16 cellular contexts compared by ENCODE assay signal in genomic region chrX:12794654-12795053, GRCh38. TPM values are rescaled to one million over a fixed set of nuclear protein-coding genes. Genes with fewer than 3 reads are reported as not detected.
DNase-seq lines count a peak whose midpoint lies in the region; TF ChIP-seq lines count a peak whose summit lies in the region.
"Had no signal": no experiment of that assay in that cellular context is flagged by ENCODE, and none has a peak within 500 bp of the region (broad histone marks: within the 10 kb centered on the region; RNA-seq: fewer than 3 reads in every experiment).

No MANE protein-coding gene starts in this region.

- H3K27ac ChIP-seq in transverse colon = peak overlapping the region in 2 of 4 donors; percentile 49 to 81
- no peak overlapping the region for H3K27ac ChIP-seq in endodermal cell (ENCODE audit: low read depth, low read length)
- H3K27ac ChIP-seq: A549 had no signal

- H3K9ac ChIP-seq in Loucy (ENCODE audit: low read depth, low read length, poor library complexity, severe bottlenecking) (no peak overlapping the region), endodermal cell (ENCODE audit: extremely low read depth, low read length, poor library complexity, severe bottlenecking) (no peak overlapping the region)

- 78% methylated on average over 6 of the region's 6 CpGs; no CpG with 5 or more reads in 1 of the 2 donors for WGBS in transverse colon (ENCODE audit: low coverage in 1 of 2), 2 donors
- WGBS in endodermal cell (ENCODE audit: insufficient coverage in 1 of 2, insufficient read length in 1 of 2), 2 experiments = 96 to 100% methylated on average over 5 to 6 of the region's 6 CpGs

- H3K9me3 ChIP-seq in Loucy (ENCODE audit: insufficient read depth, low read depth, low read length) (no peaks in the 10 kb centered on the region), transverse colon (no peaks in the 10 kb centered on the region), endodermal cell (ENCODE audit: control insufficient read depth, low read length) (no peaks in the 10 kb centered on the region)
- H3K9me3 ChIP-seq: A549 had no signal

- TF ChIP-seq POLR2A in transverse colon (IDR thresholded peaks at IDR 0.05) = no peak

- TF ChIP-seq EP300 in transverse colon (IDR thresholded peaks at IDR 0.05; ENCODE audit: low read depth) = peak; percentile 72

- peaks cover 46% of the 10 kb centered on the region for H3K79me2 ChIP-seq in Loucy (ENCODE audit: insufficient read depth, low read length)

- H3K4me3 Mint-ChIP-seq in neural crest cell (peak overlapping the region; percentile 57), endodermal cell (no peak overlapping the region)
- no peak overlapping the region for H3K4me3 Mint-ChIP-seq in activated CD4-positive, alpha-beta memory T cell treated with anti-CD3 and anti-CD28 coated beads for 36 hours
- H3K4me3 Mint-ChIP-seq: CD14-positive monocyte; CD8-positive, alpha-beta T cell; H9 had no signal

- peaks cover 22% of the 10 kb centered on the region for H3K36me3 Mint-ChIP-seq in neural crest cell (ENCODE audit: low read depth)
- peaks cover 8% of the 10 kb centered on the region for H3K36me3 Mint-ChIP-seq in endodermal cell (ENCODE audit: low read depth)
- peaks cover 31% of the 10 kb centered on the region for H3K36me3 Mint-ChIP-seq in activated CD4-positive, alpha-beta memory T cell treated with anti-CD3 and anti-CD28 coated beads for 36 hours

- H3K4me2 ChIP-seq in Loucy (ENCODE audit: low read depth, low read length, poor library complexity, severe bottlenecking) = peak overlapping the region; percentile 75
- H3K4me2 ChIP-seq: A549 had no signal

- TF ChIP-seq CTCF in Loucy (conservative IDR thresholded peaks at IDR 0.05; ENCODE audit: low read length) (no peak), fibroblast of pulmonary artery (IDR thresholded peaks at IDR 0.05; ENCODE audit: low read length, missing control alignments) (no peak), neural crest cell (conservative IDR thresholded peaks at IDR 0.05) (no peak), transverse colon (IDR thresholded peaks at IDR 0.05) (no peak), endodermal cell (conservative IDR thresholded peaks at IDR 0.05) (no peak)

- intact Hi-C loops in transverse colon (cut with DNase I; ENCODE audit: low total_unique reads) = loop anchor here (1.0 kb wide), 1 partner anchor 37 kb away; no protein-coding TSS in a partner anchor
- intact Hi-C loops in activated CD4-positive, alpha-beta memory T cell treated with anti-CD3 and anti-CD28 coated beads for 36 hours (cut with micrococcal nuclease) = loop anchor here (5.0 kb wide), 2 partner anchors 858 to 1002 kb away; partner anchors contain the start of gene TCEANC

- H3K4me1 ChIP-seq in Loucy (ENCODE audit: insufficient read depth, low read length, poor library complexity, severe bottlenecking) = peaks cover 21% of the 10 kb centered on the region
- peaks cover 0 to 5% (median 2%) of the 10 kb centered on the region in 4 donors for H3K4me1 ChIP-seq in transverse colon
- no peaks in the 10 kb centered on the region for H3K4me1 ChIP-seq in endodermal cell (ENCODE audit: control insufficient read depth, insufficient read depth, low read length)

- no peak overlapping the region for H3K27ac Mint-ChIP-seq in neural crest cell (ENCODE audit: unreplicated experiment)
- no peak overlapping the region for H3K27ac Mint-ChIP-seq in endodermal cell
- H3K27ac Mint-ChIP-seq in activated CD4-positive, alpha-beta memory T cell treated with anti-CD3 and anti-CD28 coated beads for 36 hours = no peak overlapping the region
- H3K27ac Mint-ChIP-seq: CD14-positive monocyte; CD8-positive, alpha-beta T cell; H9; IgD-negative memory B cell had no signal

- in situ Hi-C loops in transverse colon (cut with MboI; ENCODE audit: low pct_ligation_motif_present in 1 of 4, low pct_unique_long_range_greater_than_20kb in 1 of 4, low sequenced_read_pairs in 3 of 4) = no loop called here

- H2AFZ ChIP-seq in Loucy (ENCODE audit: low read length) = no peak overlapping the region

- H3K4me1 Mint-ChIP-seq in neural crest cell = peaks cover 10% of the 10 kb centered on the region
- H3K4me1 Mint-ChIP-seq in endodermal cell = no peaks in the 10 kb centered on the region
- H3K4me1 Mint-ChIP-seq in activated CD4-positive, alpha-beta memory T cell treated with anti-CD3 and anti-CD28 coated beads for 36 hours (ENCODE audit: low read depth) = peaks cover 26% of the 10 kb centered on the region

- H3K4me3 ChIP-seq in Loucy (ENCODE audit: low read length, poor library complexity, severe bottlenecking) (no peak overlapping the region), fibroblast of pulmonary artery (replicated peaks; ENCODE audit: low read depth, low read length) (no peak overlapping the region), transverse colon (no peak overlapping the region), endodermal cell (ENCODE audit: low read length) (no peak overlapping the region)
- H3K4me3 ChIP-seq: A549 had no signal

- peak; percentile 33 for DNase-seq in fibroblast of pulmonary artery (ENCODE audit: low read depth)
- DNase-seq in neural crest cell (ENCODE audit: low read depth, low spot score) = no peak
- no peak for DNase-seq in transverse colon
- no peak for DNase-seq in endodermal cell
- no peak for DNase-seq in activated CD4-positive, alpha-beta memory T cell treated with anti-CD3 and anti-CD28 coated beads for 36 hours
- DNase-seq in mesenteric fat pad (ENCODE audit: low spot score) = no peak
- no peak for DNase-seq in UCSD-AML1 (lab: John Stamatoyannopoulos, UW; ENCODE audit: unreplicated experiment)
- DNase-seq: CD8-positive, alpha-beta T cell; COR-L47; DMS153; GOT3; H9 had no signal

- H3K9me3 Mint-ChIP-seq in neural crest cell (peaks cover 9% of the 10 kb centered on the region), endodermal cell (peaks cover 61% of the 10 kb centered on the region)
- no peaks in the 10 kb centered on the region for H3K9me3 Mint-ChIP-seq in activated CD4-positive, alpha-beta memory T cell treated with anti-CD3 and anti-CD28 coated beads for 36 hours
- H3K9me3 Mint-ChIP-seq: CD8-positive, alpha-beta T cell had no signal

- no peaks in the 10 kb centered on the region for H3K9me2 ChIP-seq in Loucy (replicated peaks; ENCODE audit: low read depth, low read length)

- CTCF ChIA-PET in activated CD4-positive, alpha-beta memory T cell treated with anti-CD3 and anti-CD28 coated beads for 36 hours (lab: Charles Lee) = interaction anchor here (1.2 to 4.9 kb wide), 2 partner anchors 20 to 24 kb away, joined by 3 to 45 read pairs; no protein-coding TSS in a partner anchor

- POLR2A ChIA-PET in activated CD4-positive, alpha-beta memory T cell treated with anti-CD3 and anti-CD28 coated beads for 36 hours (lab: Charles Lee) = no interaction called here

- H3F3A ChIP-seq in Loucy (ENCODE audit: low read depth) = no peaks in the 10 kb centered on the region

- H3K36me3 ChIP-seq in Loucy (ENCODE audit: insufficient read depth, low read length) (peaks cover 5% of the 10 kb centered on the region; the same call in 1 of the 2 replicates), transverse colon (no peaks in the 10 kb centered on the region), endodermal cell (ENCODE audit: control insufficient read depth, insufficient read depth, low read length) (no peaks in the 10 kb centered on the region)

- no peaks in the 10 kb centered on the region for H3K27me3 ChIP-seq in Loucy (ENCODE audit: insufficient read depth, low read length, poor library complexity, severe bottlenecking)
- no peaks in the 10 kb centered on the region for H3K27me3 ChIP-seq in transverse colon
- H3K27me3 ChIP-seq in endodermal cell (ENCODE audit: control insufficient read depth, insufficient read depth, low read length, poor library complexity, severe bottlenecking) = peaks cover 30% of the 10 kb centered on the region

- H4K20me1 ChIP-seq in Loucy (ENCODE audit: insufficient read depth, low read length, poor library complexity, severe bottlenecking) = peaks cover 10% of the 10 kb centered on the region

- H3K27me3 Mint-ChIP-seq in neural crest cell (ENCODE audit: low read depth) = peaks cover 5% of the 10 kb centered on the region
- H3K27me3 Mint-ChIP-seq in endodermal cell (ENCODE audit: insufficient read depth) = peaks cover 28% of the 10 kb centered on the region
- no peaks in the 10 kb centered on the region for H3K27me3 Mint-ChIP-seq in activated CD4-positive, alpha-beta memory T cell treated with anti-CD3 and anti-CD28 coated beads for 36 hours
- H3K27me3 Mint-ChIP-seq: IgD-negative memory B cell had no signal

RNA-seq across cellular contexts. Expression of gene PRPS2, which starts 3.4 kb away (rescaled TPM):
- total RNA-seq in neural crest cell (24.8 and 27.2 TPM in 2 replicates), transverse colon (10 to 100 TPM; 24.3 to 67.5 (median 32.5) TPM), endodermal cell (10 to 100 TPM; 12.4 to 17.2 TPM), mesenteric fat pad (17.6 TPM)
- polyA plus RNA-seq in endodermal cell (2013, experiment 1 of 2) = 22.2 TPM
- 22.5 TPM for polyA plus RNA-seq in endodermal cell (2013, experiment 2 of 2)
- total RNA-seq in activated CD4-positive, alpha-beta memory T cell treated with anti-CD3 and anti-CD28 coated beads for 36 hours = 100 to 1,000 TPM; 104 to 105 TPM
